ENCODE assay signal across 1 cellular context in the genomic region with DNA sequence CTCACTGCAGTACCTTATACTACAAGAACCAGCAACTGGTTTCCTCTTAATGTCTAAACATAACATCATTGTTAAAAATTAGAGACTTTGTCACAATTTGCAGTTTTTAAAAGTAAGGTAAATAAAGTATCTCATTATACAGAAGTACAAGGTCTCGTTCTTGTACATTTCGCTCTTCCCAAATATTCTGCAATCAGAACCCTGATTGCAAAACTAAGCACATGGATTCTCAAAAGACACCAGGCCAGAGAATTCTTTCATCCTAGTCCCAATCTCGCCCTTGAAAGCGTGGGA.
TF ChIP-seq lines count a peak whose summit lies in the region.

No MANE protein-coding gene starts in this region.

TF ChIP-seq in HepG2, 621 proteins besides CTCF, POLR2A, EP300 and RAD21 (continued from another document and continues in another):
- TF ChIP-seq, protein P1, sequence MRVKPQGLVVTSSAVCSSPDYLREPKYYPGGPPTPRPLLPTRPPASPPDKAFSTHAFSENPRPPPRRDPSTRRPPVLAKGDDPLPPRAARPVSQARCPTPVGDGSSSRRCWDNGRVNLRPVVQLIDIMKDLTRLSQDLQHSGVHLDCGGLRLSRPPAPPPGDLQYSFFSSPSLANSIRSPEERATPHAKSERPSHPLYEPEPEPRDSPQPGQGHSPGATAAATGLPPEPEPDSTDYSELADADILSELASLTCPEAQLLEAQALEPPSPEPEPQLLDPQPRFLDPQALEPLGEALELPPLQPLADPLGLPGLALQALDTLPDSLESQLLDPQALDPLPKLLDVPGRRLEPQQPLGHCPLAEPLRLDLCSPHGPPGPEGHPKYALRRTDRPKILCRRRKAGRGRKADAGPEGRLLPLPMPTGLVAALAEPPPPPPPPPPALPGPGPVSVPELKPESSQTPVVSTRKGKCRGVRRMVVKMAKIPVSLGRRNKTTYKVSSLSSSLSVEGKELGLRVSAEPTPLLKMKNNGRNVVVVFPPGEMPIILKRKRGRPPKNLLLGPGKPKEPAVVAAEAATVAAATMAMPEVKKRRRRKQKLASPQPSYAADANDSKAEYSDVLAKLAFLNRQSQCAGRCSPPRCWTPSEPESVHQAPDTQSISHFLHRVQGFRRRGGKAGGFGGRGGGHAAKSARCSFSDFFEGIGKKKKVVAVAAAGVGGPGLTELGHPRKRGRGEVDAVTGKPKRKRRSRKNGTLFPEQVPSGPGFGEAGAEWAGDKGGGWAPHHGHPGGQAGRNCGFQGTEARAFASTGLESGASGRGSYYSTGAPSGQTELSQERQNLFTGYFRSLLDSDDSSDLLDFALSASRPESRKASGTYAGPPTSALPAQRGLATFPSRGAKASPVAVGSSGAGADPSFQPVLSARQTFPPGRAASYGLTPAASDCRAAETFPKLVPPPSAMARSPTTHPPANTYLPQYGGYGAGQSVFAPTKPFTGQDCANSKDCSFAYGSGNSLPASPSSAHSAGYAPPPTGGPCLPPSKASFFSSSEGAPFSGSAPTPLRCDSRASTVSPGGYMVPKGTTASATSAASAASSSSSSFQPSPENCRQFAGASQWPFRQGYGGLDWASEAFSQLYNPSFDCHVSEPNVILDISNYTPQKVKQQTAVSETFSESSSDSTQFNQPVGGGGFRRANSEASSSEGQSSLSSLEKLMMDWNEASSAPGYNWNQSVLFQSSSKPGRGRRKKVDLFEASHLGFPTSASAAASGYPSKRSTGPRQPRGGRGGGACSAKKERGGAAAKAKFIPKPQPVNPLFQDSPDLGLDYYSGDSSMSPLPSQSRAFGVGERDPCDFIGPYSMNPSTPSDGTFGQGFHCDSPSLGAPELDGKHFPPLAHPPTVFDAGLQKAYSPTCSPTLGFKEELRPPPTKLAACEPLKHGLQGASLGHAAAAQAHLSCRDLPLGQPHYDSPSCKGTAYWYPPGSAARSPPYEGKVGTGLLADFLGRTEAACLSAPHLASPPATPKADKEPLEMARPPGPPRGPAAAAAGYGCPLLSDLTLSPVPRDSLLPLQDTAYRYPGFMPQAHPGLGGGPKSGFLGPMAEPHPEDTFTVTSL (CRISPR knock-in tag; IDR thresholded peaks at IDR 0.05; ENCODE audit: borderline replicate concordance) = 0 out of 2 replicates have a peak, but pooled peaks have one; percentile 29
- no peak for TF ChIP-seq ELF4 (CRISPR knock-in tag; IDR thresholded peaks at IDR 0.05; ENCODE audit: borderline replicate concordance)
- TF ChIP-seq, protein P2, sequence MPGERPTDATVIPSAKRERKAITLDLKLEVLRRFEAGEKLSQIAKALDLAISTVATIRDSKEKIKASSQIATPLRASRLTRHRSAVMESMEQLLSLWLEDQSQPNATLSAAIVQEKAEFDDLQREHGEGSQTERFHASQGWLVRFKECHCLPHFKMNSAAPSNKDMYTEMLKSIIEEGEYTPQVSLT (CRISPR knock-in tag; IDR thresholded peaks at IDR 0.05; ENCODE audit: borderline replicate concordance, low read depth) = 0 out of 2 replicates have a peak, but pooled peaks have one; percentile 28
- peak; percentile 70 for TF ChIP-seq CEBPG (CRISPR knock-in tag; IDR thresholded peaks at IDR 0.05)
- TF ChIP-seq, protein P3, sequence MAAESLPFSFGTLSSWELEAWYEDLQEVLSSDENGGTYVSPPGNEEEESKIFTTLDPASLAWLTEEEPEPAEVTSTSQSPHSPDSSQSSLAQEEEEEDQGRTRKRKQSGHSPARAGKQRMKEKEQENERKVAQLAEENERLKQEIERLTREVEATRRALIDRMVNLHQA (CRISPR knock-in tag; IDR thresholded peaks at IDR 0.05) = no peak
- TF ChIP-seq, protein P4, sequence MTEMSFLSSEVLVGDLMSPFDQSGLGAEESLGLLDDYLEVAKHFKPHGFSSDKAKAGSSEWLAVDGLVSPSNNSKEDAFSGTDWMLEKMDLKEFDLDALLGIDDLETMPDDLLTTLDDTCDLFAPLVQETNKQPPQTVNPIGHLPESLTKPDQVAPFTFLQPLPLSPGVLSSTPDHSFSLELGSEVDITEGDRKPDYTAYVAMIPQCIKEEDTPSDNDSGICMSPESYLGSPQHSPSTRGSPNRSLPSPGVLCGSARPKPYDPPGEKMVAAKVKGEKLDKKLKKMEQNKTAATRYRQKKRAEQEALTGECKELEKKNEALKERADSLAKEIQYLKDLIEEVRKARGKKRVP (CRISPR knock-in tag; IDR thresholded peaks at IDR 0.05) = no peak; a peak in 2 of 4 replicates
- TF ChIP-seq NCOR1 (IDR thresholded peaks at IDR 0.05; ENCODE audit: borderline replicate concordance, low read length) = peak; percentile 33; the same call in 1 of the 2 replicates
- no peak for TF ChIP-seq FOXA3 (CRISPR knock-in tag; IDR thresholded peaks at IDR 0.05)
- TF ChIP-seq FOXJ3 (CRISPR knock-in tag; IDR thresholded peaks at IDR 0.05; ENCODE audit: borderline replicate concordance) = peak; percentile 78
- peak; percentile 67 for TF ChIP-seq CEBPB (IDR thresholded peaks at IDR 0.05; ENCODE audit: borderline replicate concordance, low read depth, low read length)
- TF ChIP-seq NR1H2 (CRISPR knock-in tag; IDR thresholded peaks at IDR 0.05; ENCODE audit: borderline replicate concordance, low read depth) = 0 out of 2 replicates have a peak, but pooled peaks have one; percentile 4
- TF ChIP-seq ZNF816 (CRISPR knock-in tag; IDR thresholded peaks at IDR 0.05; ENCODE audit: borderline replicate concordance) = 0 out of 2 replicates have a peak, but pooled peaks have one; percentile 11
- no peak for TF ChIP-seq DMAP1 (CRISPR knock-in tag; IDR thresholded peaks at IDR 0.05)
- no peak for TF ChIP-seq ZNF891 (CRISPR knock-in tag; IDR thresholded peaks at IDR 0.05)
- TF ChIP-seq SIX4 (CRISPR knock-in tag; IDR thresholded peaks at IDR 0.05) = no peak
- TF ChIP-seq, protein P5, sequence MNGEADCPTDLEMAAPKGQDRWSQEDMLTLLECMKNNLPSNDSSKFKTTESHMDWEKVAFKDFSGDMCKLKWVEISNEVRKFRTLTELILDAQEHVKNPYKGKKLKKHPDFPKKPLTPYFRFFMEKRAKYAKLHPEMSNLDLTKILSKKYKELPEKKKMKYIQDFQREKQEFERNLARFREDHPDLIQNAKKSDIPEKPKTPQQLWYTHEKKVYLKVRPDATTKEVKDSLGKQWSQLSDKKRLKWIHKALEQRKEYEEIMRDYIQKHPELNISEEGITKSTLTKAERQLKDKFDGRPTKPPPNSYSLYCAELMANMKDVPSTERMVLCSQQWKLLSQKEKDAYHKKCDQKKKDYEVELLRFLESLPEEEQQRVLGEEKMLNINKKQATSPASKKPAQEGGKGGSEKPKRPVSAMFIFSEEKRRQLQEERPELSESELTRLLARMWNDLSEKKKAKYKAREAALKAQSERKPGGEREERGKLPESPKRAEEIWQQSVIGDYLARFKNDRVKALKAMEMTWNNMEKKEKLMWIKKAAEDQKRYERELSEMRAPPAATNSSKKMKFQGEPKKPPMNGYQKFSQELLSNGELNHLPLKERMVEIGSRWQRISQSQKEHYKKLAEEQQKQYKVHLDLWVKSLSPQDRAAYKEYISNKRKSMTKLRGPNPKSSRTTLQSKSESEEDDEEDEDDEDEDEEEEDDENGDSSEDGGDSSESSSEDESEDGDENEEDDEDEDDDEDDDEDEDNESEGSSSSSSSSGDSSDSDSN (CRISPR knock-in tag; IDR thresholded peaks at IDR 0.05) = no peak
- TF ChIP-seq TEAD2 (CRISPR knock-in tag; IDR thresholded peaks at IDR 0.05) = no peak
- TF ChIP-seq, protein P6, sequence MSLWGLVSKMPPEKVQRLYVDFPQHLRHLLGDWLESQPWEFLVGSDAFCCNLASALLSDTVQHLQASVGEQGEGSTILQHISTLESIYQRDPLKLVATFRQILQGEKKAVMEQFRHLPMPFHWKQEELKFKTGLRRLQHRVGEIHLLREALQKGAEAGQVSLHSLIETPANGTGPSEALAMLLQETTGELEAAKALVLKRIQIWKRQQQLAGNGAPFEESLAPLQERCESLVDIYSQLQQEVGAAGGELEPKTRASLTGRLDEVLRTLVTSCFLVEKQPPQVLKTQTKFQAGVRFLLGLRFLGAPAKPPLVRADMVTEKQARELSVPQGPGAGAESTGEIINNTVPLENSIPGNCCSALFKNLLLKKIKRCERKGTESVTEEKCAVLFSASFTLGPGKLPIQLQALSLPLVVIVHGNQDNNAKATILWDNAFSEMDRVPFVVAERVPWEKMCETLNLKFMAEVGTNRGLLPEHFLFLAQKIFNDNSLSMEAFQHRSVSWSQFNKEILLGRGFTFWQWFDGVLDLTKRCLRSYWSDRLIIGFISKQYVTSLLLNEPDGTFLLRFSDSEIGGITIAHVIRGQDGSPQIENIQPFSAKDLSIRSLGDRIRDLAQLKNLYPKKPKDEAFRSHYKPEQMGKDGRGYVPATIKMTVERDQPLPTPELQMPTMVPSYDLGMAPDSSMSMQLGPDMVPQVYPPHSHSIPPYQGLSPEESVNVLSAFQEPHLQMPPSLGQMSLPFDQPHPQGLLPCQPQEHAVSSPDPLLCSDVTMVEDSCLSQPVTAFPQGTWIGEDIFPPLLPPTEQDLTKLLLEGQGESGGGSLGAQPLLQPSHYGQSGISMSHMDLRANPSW (CRISPR knock-in tag; IDR thresholded peaks at IDR 0.05; ENCODE audit: borderline replicate concordance) = 0 out of 2 replicates have a peak, but pooled peaks have one; percentile 36
- TF ChIP-seq ZEB1 (IDR thresholded peaks at IDR 0.05; ENCODE audit: insufficient replicate concordance, low read depth) = peak; percentile 52
- TF ChIP-seq ZNF569 (CRISPR knock-in tag; IDR thresholded peaks at IDR 0.05; ENCODE audit: borderline replicate concordance) = 0 out of 2 replicates have a peak, but pooled peaks have one; percentile 3
- peak; percentile 72; the same call in 1 of the 2 replicates for TF ChIP-seq ZNF878 (CRISPR knock-in tag; IDR thresholded peaks at IDR 0.05)
- 0 out of 2 replicates have a peak, but pooled peaks have one; percentile 32 for TF ChIP-seq YEATS2 (CRISPR knock-in tag; IDR thresholded peaks at IDR 0.05; ENCODE audit: borderline replicate concordance)
- no peak for TF ChIP-seq ZSCAN9 (CRISPR knock-in tag; IDR thresholded peaks at IDR 0.05; ENCODE audit: borderline replicate concordance)
- TF ChIP-seq, protein P7, sequence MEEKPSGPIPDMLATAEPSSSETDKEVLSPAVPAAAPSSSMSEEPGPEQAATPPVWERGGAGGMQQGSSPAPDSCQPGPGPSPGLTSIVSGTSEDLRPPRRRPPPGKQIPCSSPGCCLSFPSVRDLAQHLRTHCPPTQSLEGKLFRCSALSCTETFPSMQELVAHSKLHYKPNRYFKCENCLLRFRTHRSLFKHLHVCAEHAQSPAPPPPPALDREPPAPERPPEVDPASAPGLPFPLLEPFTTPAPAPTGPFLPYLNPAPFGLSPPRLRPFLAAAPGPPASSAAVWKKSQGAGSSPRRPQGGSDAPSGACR (CRISPR knock-in tag; IDR thresholded peaks at IDR 0.05) = 0 out of 2 replicates have a peak, but pooled peaks have one; percentile 28
- no peak for TF ChIP-seq ZNF883 (CRISPR knock-in tag; IDR thresholded peaks at IDR 0.05; ENCODE audit: not compliant biosample characterization)
- TF ChIP-seq, protein P8, sequence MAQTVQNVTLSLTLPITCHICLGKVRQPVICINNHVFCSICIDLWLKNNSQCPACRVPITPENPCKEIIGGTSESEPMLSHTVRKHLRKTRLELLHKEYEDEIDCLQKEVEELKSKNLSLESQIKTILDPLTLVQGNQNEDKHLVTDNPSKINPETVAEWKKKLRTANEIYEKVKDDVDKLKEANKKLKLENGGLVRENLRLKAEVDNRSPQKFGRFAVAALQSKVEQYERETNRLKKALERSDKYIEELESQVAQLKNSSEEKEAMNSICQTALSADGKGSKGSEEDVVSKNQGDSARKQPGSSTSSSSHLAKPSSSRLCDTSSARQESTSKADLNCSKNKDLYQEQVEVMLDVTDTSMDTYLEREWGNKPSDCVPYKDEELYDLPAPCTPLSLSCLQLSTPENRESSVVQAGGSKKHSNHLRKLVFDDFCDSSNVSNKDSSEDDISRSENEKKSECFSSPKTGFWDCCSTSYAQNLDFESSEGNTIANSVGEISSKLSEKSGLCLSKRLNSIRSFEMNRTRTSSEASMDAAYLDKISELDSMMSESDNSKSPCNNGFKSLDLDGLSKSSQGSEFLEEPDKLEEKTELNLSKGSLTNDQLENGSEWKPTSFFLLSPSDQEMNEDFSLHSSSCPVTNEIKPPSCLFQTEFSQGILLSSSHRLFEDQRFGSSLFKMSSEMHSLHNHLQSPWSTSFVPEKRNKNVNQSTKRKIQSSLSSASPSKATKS (CRISPR knock-in tag; IDR thresholded peaks at IDR 0.05) = no peak
- no peak for TF ChIP-seq THAP11 (CRISPR knock-in tag; IDR thresholded peaks at IDR 0.05)
- no peak for TF ChIP-seq DNMT1 (CRISPR knock-in tag; IDR thresholded peaks at IDR 0.05)
- TF ChIP-seq, protein P9, sequence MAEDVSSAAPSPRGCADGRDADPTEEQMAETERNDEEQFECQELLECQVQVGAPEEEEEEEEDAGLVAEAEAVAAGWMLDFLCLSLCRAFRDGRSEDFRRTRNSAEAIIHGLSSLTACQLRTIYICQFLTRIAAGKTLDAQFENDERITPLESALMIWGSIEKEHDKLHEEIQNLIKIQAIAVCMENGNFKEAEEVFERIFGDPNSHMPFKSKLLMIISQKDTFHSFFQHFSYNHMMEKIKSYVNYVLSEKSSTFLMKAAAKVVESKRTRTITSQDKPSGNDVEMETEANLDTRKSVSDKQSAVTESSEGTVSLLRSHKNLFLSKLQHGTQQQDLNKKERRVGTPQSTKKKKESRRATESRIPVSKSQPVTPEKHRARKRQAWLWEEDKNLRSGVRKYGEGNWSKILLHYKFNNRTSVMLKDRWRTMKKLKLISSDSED (CRISPR knock-in tag; IDR thresholded peaks at IDR 0.05) = no peak
- TF ChIP-seq, protein P10, sequence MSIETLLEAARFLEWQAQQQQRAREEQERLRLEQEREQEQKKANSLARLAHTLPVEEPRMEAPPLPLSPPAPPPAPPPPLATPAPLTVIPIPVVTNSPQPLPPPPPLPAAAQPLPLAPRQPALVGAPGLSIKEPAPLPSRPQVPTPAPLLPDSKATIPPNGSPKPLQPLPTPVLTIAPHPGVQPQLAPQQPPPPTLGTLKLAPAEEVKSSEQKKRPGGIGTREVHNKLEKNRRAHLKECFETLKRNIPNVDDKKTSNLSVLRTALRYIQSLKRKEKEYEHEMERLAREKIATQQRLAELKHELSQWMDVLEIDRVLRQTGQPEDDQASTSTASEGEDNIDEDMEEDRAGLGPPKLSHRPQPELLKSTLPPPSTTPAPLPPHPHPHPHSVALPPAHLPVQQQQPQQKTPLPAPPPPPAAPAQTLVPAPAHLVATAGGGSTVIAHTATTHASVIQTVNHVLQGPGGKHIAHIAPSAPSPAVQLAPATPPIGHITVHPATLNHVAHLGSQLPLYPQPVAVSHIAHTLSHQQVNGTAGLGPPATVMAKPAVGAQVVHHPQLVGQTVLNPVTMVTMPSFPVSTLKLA (IDR thresholded peaks at IDR 0.05) = no peak
- TF ChIP-seq ZNF224 (CRISPR knock-in tag; IDR thresholded peaks at IDR 0.05) = no peak
- 0 out of 2 replicates have a peak, but pooled peaks have one; percentile 35 for TF ChIP-seq ZFP1 (CRISPR knock-in tag; IDR thresholded peaks at IDR 0.05)
- no peak for TF ChIP-seq CENPT (CRISPR knock-in tag; IDR thresholded peaks at IDR 0.05; ENCODE audit: low read depth)
- TF ChIP-seq ZNF329 (CRISPR knock-in tag; IDR thresholded peaks at IDR 0.05; ENCODE audit: low read depth) = no peak; the same call in 1 of the 2 replicates
- TF ChIP-seq, protein P11, sequence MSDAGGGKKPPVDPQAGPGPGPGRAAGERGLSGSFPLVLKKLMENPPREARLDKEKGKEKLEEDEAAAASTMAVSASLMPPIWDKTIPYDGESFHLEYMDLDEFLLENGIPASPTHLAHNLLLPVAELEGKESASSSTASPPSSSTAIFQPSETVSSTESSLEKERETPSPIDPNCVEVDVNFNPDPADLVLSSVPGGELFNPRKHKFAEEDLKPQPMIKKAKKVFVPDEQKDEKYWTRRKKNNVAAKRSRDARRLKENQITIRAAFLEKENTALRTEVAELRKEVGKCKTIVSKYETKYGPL (CRISPR knock-in tag; IDR thresholded peaks at IDR 0.05) = peak; percentile 38; the same call in 1 of the 2 replicates
